In the genomic region with DNA sequence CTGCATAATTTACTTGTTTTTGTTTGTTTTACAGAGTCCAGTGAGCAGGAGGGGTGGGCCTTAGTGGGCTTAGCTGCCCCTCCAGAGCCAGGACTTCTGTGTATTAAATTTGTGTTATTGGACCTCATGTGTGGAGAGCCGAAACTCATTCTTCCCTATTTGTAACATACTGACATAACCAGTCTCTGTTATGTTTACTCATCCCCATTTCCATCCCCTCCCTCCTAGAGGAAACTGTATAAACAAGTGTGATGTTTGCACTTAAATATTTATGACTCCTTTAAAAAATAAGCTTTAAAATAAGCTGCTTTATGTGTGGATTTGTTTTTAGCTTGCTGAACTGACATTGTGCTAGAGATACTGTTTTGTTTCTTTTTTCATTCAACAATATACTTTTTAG, we compare ENCODE assay signal across 1 cellular context.
TF ChIP-seq lines count a peak whose summit lies in the region.

No MANE protein-coding gene starts in this region.

TF ChIP-seq in IMR-90, 13 proteins besides CTCF, POLR2A, EP300 and RAD21:
- TF ChIP-seq MAZ (IDR thresholded peaks at IDR 0.05; ENCODE audit: borderline replicate concordance, low read depth, low read length) (0 out of 2 replicates have a peak, but pooled peaks have one; percentile 13), MAFK (IDR thresholded peaks at IDR 0.05; ENCODE audit: low read depth, low read length) (no peak)
TF ChIP-seq in IMR-90: peak in this region for 1.
